28 cellular contexts compared by ENCODE assay signal in the genomic region with DNA sequence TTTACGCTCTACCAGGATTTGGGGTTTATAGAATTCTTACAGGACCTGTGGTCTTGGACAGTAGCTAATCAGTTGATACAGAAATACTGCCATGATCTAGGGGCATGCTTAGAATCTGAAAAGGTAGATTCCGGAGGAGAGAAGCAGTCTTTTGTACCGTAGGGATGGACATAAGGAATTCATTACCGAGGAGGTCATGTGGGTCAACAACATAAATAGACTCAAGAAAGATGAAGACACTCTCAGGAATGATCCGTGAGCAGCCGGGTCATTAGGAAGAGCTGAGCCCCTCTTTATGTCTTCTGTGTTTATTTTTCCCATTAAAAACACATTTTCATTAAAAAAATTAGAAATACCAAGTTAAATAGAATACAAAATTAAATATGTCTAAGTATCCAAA.
"Had no signal": no experiment of that assay in that cellular context is flagged by ENCODE, and none has a peak within 500 bp of the region (broad histone marks: within the 10 kb centered on the region; RNA-seq: fewer than 3 reads in every experiment).

No MANE protein-coding gene starts in this region.

- H3K27me3 Mint-ChIP-seq: stimulated activated memory B cell treated with anti-CD40 and anti-IgM and Interleukin-4, amounts not matched to agents 10 μg/mL and 1 μg/mL and 100 μg/mL, for 72 hours had no signal

- ATAC-seq: activated CD4-positive, alpha-beta T cell treated with anti-CD3 and anti-CD28 coated beads for 36 hours; activated naive CD4-positive, alpha-beta T cell treated with anti-CD3 and anti-CD28 coated beads, Interleukin-2, amount 50 U/mL, for 72 hours; activated T-cell treated with anti-CD3 and anti-CD28 coated beads, Interleukin-2, amount 50 U/mL, for 72 hours; gastrocnemius medialis; left cardiac atrium; left ventricle myocardium superior; natural killer cell; stimulated activated memory B cell treated with anti-CD40 and anti-IgM and Interleukin-4, amounts not matched to agents 10 μg/mL and 1 μg/mL and 100 μg/mL, for 72 hours; upper lobe of right lung had no signal

- H3K27ac Mint-ChIP-seq: activated CD4-positive, alpha-beta T cell treated with anti-CD3 and anti-CD28 coated beads for 36 hours; activated naive CD4-positive, alpha-beta T cell treated with anti-CD3 and anti-CD28 coated beads, Interleukin-2, amount 50 U/mL, for 72 hours; activated T-cell treated with anti-CD3 and anti-CD28 coated beads, Interleukin-2, amount 50 U/mL, for 72 hours; dendritic cell treated with granulocyte-macrophage colony-stimulating factor and Interleukin-4, amounts not matched to agents 40 ng/mL and 50 ng/mL, for 4 days; natural killer cell; progenitor cell of endocrine pancreas; stimulated activated memory B cell treated with anti-CD40 and anti-IgM and Interleukin-4, amounts not matched to agents 10 μg/mL and 1 μg/mL and 100 μg/mL, for 72 hours; T-helper 2 cell treated with Interferon-gamma antibody and Interleukin-4, amounts not matched to agents 5 μg/mL and 100 μg/mL, for 36 hours had no signal

- H3K36me3 Mint-ChIP-seq: activated naive CD4-positive, alpha-beta T cell treated with anti-CD3 and anti-CD28 coated beads, Interleukin-2, amount 50 U/mL, for 72 hours; natural killer cell; stimulated activated memory B cell treated with anti-CD40 and anti-IgM and Interleukin-4, amounts not matched to agents 10 μg/mL and 1 μg/mL and 100 μg/mL, for 72 hours had no signal

- H3K27me3 ChIP-seq: esophagus muscularis mucosa, gastrocnemius medialis, ovary, sigmoid colon, thyroid gland, upper lobe of right lung had no signal

- H3K27ac ChIP-seq: esophagus muscularis mucosa, gastrocnemius medialis, ovary, sigmoid colon, stomach, thyroid gland, upper lobe of right lung had no signal

- H3K9me3 Mint-ChIP-seq: activated naive CD4-positive, alpha-beta T cell treated with anti-CD3 and anti-CD28 coated beads, Interleukin-2, amount 50 U/mL, for 72 hours; activated T-cell treated with anti-CD3 and anti-CD28 coated beads, Interleukin-2, amount 50 U/mL, for 72 hours; central memory CD8-positive, alpha-beta T cell; dendritic cell treated with granulocyte-macrophage colony-stimulating factor and Interleukin-4, amounts not matched to agents 40 ng/mL and 50 ng/mL, for 4 days; natural killer cell; stimulated activated memory B cell treated with anti-CD40 and anti-IgM and Interleukin-4, amounts not matched to agents 10 μg/mL and 1 μg/mL and 100 μg/mL, for 72 hours; T-helper 2 cell treated with Interferon-gamma antibody and Interleukin-4, amounts not matched to agents 5 μg/mL and 100 μg/mL, for 36 hours had no signal

- H3K9me3 ChIP-seq: esophagus muscularis mucosa, gastrocnemius medialis, ovary, sigmoid colon, stomach, thyroid gland, upper lobe of right lung had no signal

- H3K36me3 ChIP-seq: esophagus muscularis mucosa, gastrocnemius medialis, ovary, sigmoid colon, stomach, thyroid gland, upper lobe of right lung had no signal

- H3K4me1 ChIP-seq: esophagus muscularis mucosa, sigmoid colon, upper lobe of right lung had no signal

- H3K4me3 ChIP-seq: esophagus muscularis mucosa, gastrocnemius medialis, ovary, sigmoid colon, stomach, thyroid gland, upper lobe of right lung had no signal

- H3K4me1 Mint-ChIP-seq: activated CD4-positive, alpha-beta T cell treated with anti-CD3 and anti-CD28 coated beads for 36 hours had no signal

- DNase-seq: activated CD4-positive, alpha-beta T cell treated with anti-CD3 and anti-CD28 coated beads for 36 hours; activated CD4-positive, alpha-beta T cell treated with anti-CD3 and anti-CD28 coated beads, Interleukin-2, amount 50 U/mL, for 4 hours; activated CD4-positive, CD25-positive, alpha-beta regulatory T cell; activated naive CD4-positive, alpha-beta T cell; activated T-cell treated with anti-CD3 and anti-CD28 coated beads for 4 hours; activated T-cell treated with anti-CD3 and anti-CD28 coated beads, Interleukin-2, amount 50 U/mL, for 72 hours; gastrocnemius medialis; glutamatergic neuron; left cardiac atrium; left ventricle myocardium superior; natural killer cell; ovary; sigmoid colon; small intestine; stimulated activated CD4-positive, alpha-beta T cell treated with anti-CD3 and anti-CD28 coated beads, Interleukin-1b, Interleukin-23, amount 100 ng/mL, for 48 hours; stimulated activated CD4-positive, alpha-beta T cell treated with anti-CD3 and anti-CD28 coated beads, Interleukin-4, amount 100 ng/mL, for 4 hours; stimulated activated CD8-positive, alpha-beta memory T cell treated with anti-CD3 and anti-CD28 coated beads, Interleukin-4, amount 100 ng/mL, for 48 hours; stomach; T-helper 1 cell; thyroid gland; upper lobe of right lung had no signal

- H3K4me3 Mint-ChIP-seq: activated CD4-positive, alpha-beta T cell treated with anti-CD3 and anti-CD28 coated beads for 36 hours; activated T-cell treated with anti-CD3 and anti-CD28 coated beads, Interleukin-2, amount 50 U/mL, for 72 hours; central memory CD8-positive, alpha-beta T cell; dendritic cell treated with granulocyte-macrophage colony-stimulating factor and Interleukin-4, amounts not matched to agents 40 ng/mL and 50 ng/mL, for 4 days; natural killer cell; stimulated activated memory B cell treated with anti-CD40 and anti-IgM and Interleukin-4, amounts not matched to agents 10 μg/mL and 1 μg/mL and 100 μg/mL, for 72 hours; T-helper 2 cell treated with Interferon-gamma antibody and Interleukin-4, amounts not matched to agents 5 μg/mL and 100 μg/mL, for 36 hours had no signal
